Comparison of ENCODE assay signal across 15 cellular contexts in genomic region chr2:218719457-218719856, GRCh38. TPM values are rescaled to one million over a fixed set of nuclear protein-coding genes. Genes with fewer than 3 reads are reported as not detected.
A peak's percentile ranks its signal among the peaks of the same experiment; 100 is the strongest.
DNase-seq lines count a peak whose midpoint lies in the region; ATAC-seq, FAIRE-seq and TF ChIP-seq lines count a peak whose summit lies in the region.
"Had no signal": no experiment of that assay in that cellular context is flagged by ENCODE, and none has a peak within 500 bp of the region (broad histone marks: within the 10 kb centered on the region; RNA-seq: fewer than 3 reads in every experiment).

No MANE protein-coding gene starts in this region.

- H3K4me3 Mint-ChIP-seq in activated T-helper 17 cell treated with anti-CD3 and anti-CD28 coated beads, Interleukin-2, amount 50 U/mL, for 72 hours = no peak overlapping the region
- no peak overlapping the region for H3K4me3 Mint-ChIP-seq in neural crest cell
- no peak overlapping the region for H3K4me3 Mint-ChIP-seq in activated CD4-positive, alpha-beta T cell treated with anti-CD3 and anti-CD28 coated beads, Interleukin-2, amount 10 ng/mL, durations not matched to agents 24 days and 14 days
- no peak overlapping the region for H3K4me3 Mint-ChIP-seq in stimulated activated naive CD8-positive, alpha-beta T cell treated with anti-CD3 and anti-CD28 coated beads, Interleukin-15, amount 100 ng/mL, for 72 hours
- H3K4me3 Mint-ChIP-seq: B cell; CD4-positive, alpha-beta T cell; HFFc6 had no signal

- intact Hi-C loops in HepG2 (cut with micrococcal nuclease; ENCODE audit: unreplicated experiment) (no loop called here), right lobe of liver (cut with DNase I) (loop anchor here in 1 of 2 donors (10.0 kb wide), 1 partner anchor 115 kb away; the partner anchor contains the start of gene PRKAG3), sigmoid colon (cut with DNase I) (no loop called here)
- intact Hi-C loops in activated CD4-positive, alpha-beta T cell treated with anti-CD3 and anti-CD28 coated beads, Interleukin-2, amount 10 ng/mL, durations not matched to agents 24 days and 14 days (cut with micrococcal nuclease) = no loop called here

- TF ChIP-seq POLR2A in HepG2 (IDR thresholded peaks at IDR 0.05; ENCODE audit: insufficient read depth in 1 of 2, low read depth in 2 of 2, low read length in 2 of 2) (no peak), right lobe of liver (IDR thresholded peaks at IDR 0.05) (no peak), sigmoid colon (IDR thresholded peaks at IDR 0.05) (no peak)

- ATAC-seq in HepG2 (no peak), right lobe of liver (no peak)
- ATAC-seq in activated T-helper 17 cell treated with anti-CD3 and anti-CD28 coated beads, Interleukin-2, amount 50 U/mL, for 72 hours (replicated peaks) = no peak
- no peak for ATAC-seq in stimulated activated naive CD8-positive, alpha-beta T cell treated with anti-CD3 and anti-CD28 coated beads, Interleukin-15, amount 100 ng/mL, for 72 hours

- TF ChIP-seq RAD21 in HepG2 (CRISPR knock-in tag; IDR thresholded peaks at IDR 0.05) = no peak

- no peak overlapping the region for H2AFZ ChIP-seq in HepG2 (ENCODE audit: low read length)

- H3K27me3 Mint-ChIP-seq in activated T-helper 17 cell treated with anti-CD3 and anti-CD28 coated beads, Interleukin-2, amount 50 U/mL, for 72 hours = no peaks in the 10 kb centered on the region
- no peaks in the 10 kb centered on the region for H3K27me3 Mint-ChIP-seq in neural crest cell (ENCODE audit: low read depth)
- H3K27me3 Mint-ChIP-seq in activated CD4-positive, alpha-beta T cell treated with anti-CD3 and anti-CD28 coated beads, Interleukin-2, amount 10 ng/mL, durations not matched to agents 24 days and 14 days = no peaks in the 10 kb centered on the region
- no peaks in the 10 kb centered on the region for H3K27me3 Mint-ChIP-seq in stimulated activated naive CD8-positive, alpha-beta T cell treated with anti-CD3 and anti-CD28 coated beads, Interleukin-15, amount 100 ng/mL, for 72 hours
- H3K27me3 Mint-ChIP-seq: B cell; CD4-positive, alpha-beta T cell had no signal

- no peak overlapping the region for H3K27ac ChIP-seq in HepG2 (ENCODE audit: extremely low read length, insufficient read depth, low read length)
- H3K27ac ChIP-seq in right lobe of liver = no peak overlapping the region
- H3K27ac ChIP-seq in sigmoid colon = no peak overlapping the region

- POLR2A ChIA-PET in HepG2 (lab: Yijun Ruan, JAX) = no interaction called here

- peaks cover 3 to 21% of the 10 kb centered on the region in 2 experiments; a peak in 4 of 5 replicates for H3K36me3 ChIP-seq in HepG2 (replicated peaks in 1 of 2; ENCODE audit: control insufficient read depth in 1 of 2, insufficient read depth in 2 of 2, low read length in 2 of 2)
- peaks cover 0 to 6% (median 0%) of the 10 kb centered on the region in 4 donors for H3K36me3 ChIP-seq in right lobe of liver
- H3K36me3 ChIP-seq in sigmoid colon = no peaks in the 10 kb centered on the region

- no peaks in the 10 kb centered on the region; the same call in 1 of the 2 replicates for H4K20me1 ChIP-seq in HepG2 (ENCODE audit: insufficient read depth, low read length)

- H3K9ac ChIP-seq in HepG2 (ENCODE audit: insufficient read depth, low read depth, low read length) = no peak overlapping the region

- WGBS in HepG2 (ENCODE audit: low lambda C conversion rate) = 82% methylated on average over 3 of the region's 3 CpGs
- WGBS in right lobe of liver (ENCODE audit: insufficient coverage, low coverage, low lambda C conversion rate, missing lambda C conversion rate) = 42% methylated on average over 2 of the region's 3 CpGs
- 73 to 82% methylated on average over 3 of the region's 3 CpGs for WGBS in sigmoid colon, 2 donors

- BruUV-seq in HepG2 (replicated peaks; lab: Mats Ljungman, UMichigan) = TSS peak; percentile 7

- H3K9me3 ChIP-seq in HepG2 (ENCODE audit: low read length) = no peaks in the 10 kb centered on the region
- no peaks in the 10 kb centered on the region for H3K9me3 ChIP-seq in right lobe of liver
- no peaks in the 10 kb centered on the region for H3K9me3 ChIP-seq in sigmoid colon
- H3K9me3 ChIP-seq: HAP-1 had no signal

- peaks cover 42% of the 10 kb centered on the region for H3K36me3 Mint-ChIP-seq in activated T-helper 17 cell treated with anti-CD3 and anti-CD28 coated beads, Interleukin-2, amount 50 U/mL, for 72 hours (ENCODE audit: low read depth)
- peaks cover 15% of the 10 kb centered on the region for H3K36me3 Mint-ChIP-seq in neural crest cell (ENCODE audit: low read depth)
- H3K36me3 Mint-ChIP-seq in activated CD4-positive, alpha-beta T cell treated with anti-CD3 and anti-CD28 coated beads, Interleukin-2, amount 10 ng/mL, durations not matched to agents 24 days and 14 days (ENCODE audit: low read depth) = peaks cover 16% of the 10 kb centered on the region

- H3K4me3 ChIP-seq in HepG2 (replicated peaks in 1 of 3; ENCODE audit: insufficient read depth in 1 of 3, low read depth in 2 of 3, low read length in 3 of 3) (no peak overlapping the region), right lobe of liver (no peak overlapping the region), sigmoid colon (no peak overlapping the region)
- H3K4me3 ChIP-seq: HAP-1 had no signal

- H3K27me3 ChIP-seq in HepG2 (ENCODE audit: control insufficient read depth in 1 of 2, insufficient read depth in 2 of 2, low read length in 2 of 2) (no peaks in the 10 kb centered on the region), right lobe of liver (no peaks in the 10 kb centered on the region), sigmoid colon (no peaks in the 10 kb centered on the region)

- peak overlapping the region; percentile 21 for H3K27ac Mint-ChIP-seq in activated T-helper 17 cell treated with anti-CD3 and anti-CD28 coated beads, Interleukin-2, amount 50 U/mL, for 72 hours
- H3K27ac Mint-ChIP-seq in neural crest cell (ENCODE audit: unreplicated experiment) = peak overlapping the region; percentile 60
- no peak overlapping the region for H3K27ac Mint-ChIP-seq in activated CD4-positive, alpha-beta T cell treated with anti-CD3 and anti-CD28 coated beads, Interleukin-2, amount 10 ng/mL, durations not matched to agents 24 days and 14 days
- H3K27ac Mint-ChIP-seq in stimulated activated naive CD8-positive, alpha-beta T cell treated with anti-CD3 and anti-CD28 coated beads, Interleukin-15, amount 100 ng/mL, for 72 hours = no peak overlapping the region
- H3K27ac Mint-ChIP-seq: B cell; CD4-positive, alpha-beta T cell; HFFc6 had no signal

- no peak for TF ChIP-seq EP300 in HepG2 (IDR thresholded peaks at IDR 0.05; ENCODE audit: low read depth in 2 of 2, low read length in 2 of 2)
- TF ChIP-seq EP300 in HepG2 (CRISPR knock-in tag; IDR thresholded peaks at IDR 0.05; ENCODE audit: borderline replicate concordance) = no peak
- no peak for TF ChIP-seq EP300 in sigmoid colon (IDR thresholded peaks at IDR 0.05)

- no peaks in the 10 kb centered on the region for H3K9me3 Mint-ChIP-seq in activated T-helper 17 cell treated with anti-CD3 and anti-CD28 coated beads, Interleukin-2, amount 50 U/mL, for 72 hours
- no peaks in the 10 kb centered on the region for H3K9me3 Mint-ChIP-seq in neural crest cell
- H3K9me3 Mint-ChIP-seq in activated CD4-positive, alpha-beta T cell treated with anti-CD3 and anti-CD28 coated beads, Interleukin-2, amount 10 ng/mL, durations not matched to agents 24 days and 14 days = no peaks in the 10 kb centered on the region
- H3K9me3 Mint-ChIP-seq in stimulated activated naive CD8-positive, alpha-beta T cell treated with anti-CD3 and anti-CD28 coated beads, Interleukin-15, amount 100 ng/mL, for 72 hours = no peaks in the 10 kb centered on the region
- H3K9me3 Mint-ChIP-seq: CD4-positive, alpha-beta T cell; HFFc6 had no signal

- CTCF ChIA-PET in HepG2 (lab: Yijun Ruan, JAX; ENCODE audit: low intra/inter-chr PET ratio, low total read pairs) = no interaction called here

- H3K4me1 ChIP-seq in HepG2 (ENCODE audit: insufficient read depth, low read length) (peaks cover 36% of the 10 kb centered on the region), right lobe of liver (peaks cover 0 to 8% (median 0%) of the 10 kb centered on the region in 4 donors), sigmoid colon (peaks cover 0 to 12% (median 2%) of the 10 kb centered on the region in 4 donors)

- peaks cover 19% of the 10 kb centered on the region for H3K4me1 Mint-ChIP-seq in activated T-helper 17 cell treated with anti-CD3 and anti-CD28 coated beads, Interleukin-2, amount 50 U/mL, for 72 hours
- H3K4me1 Mint-ChIP-seq in neural crest cell = peaks cover 25% of the 10 kb centered on the region
- peaks cover 24% of the 10 kb centered on the region for H3K4me1 Mint-ChIP-seq in activated CD4-positive, alpha-beta T cell treated with anti-CD3 and anti-CD28 coated beads, Interleukin-2, amount 10 ng/mL, durations not matched to agents 24 days and 14 days
- H3K4me1 Mint-ChIP-seq in stimulated activated naive CD8-positive, alpha-beta T cell treated with anti-CD3 and anti-CD28 coated beads, Interleukin-15, amount 100 ng/mL, for 72 hours = peaks cover 35% of the 10 kb centered on the region

- no peak overlapping the region for H3K4me2 ChIP-seq in HepG2 (ENCODE audit: low read depth, low read length)

- in situ Hi-C loops in HepG2 (cut with HindIII; ENCODE audit: extremely low pct_ligation_motif_present, low pct_unique_long_range_greater_than_20kb) = no loop called here

- no peak for FAIRE-seq in HepG2 (lab: Jason Lieb, UNC)

- DNase-seq in HepG2 (ENCODE audit: low spot score) (no peak), right lobe of liver (no peak), neural crest cell (ENCODE audit: low read depth, low spot score) (no peak), sigmoid colon (no peak)
- DNase-seq in activated CD4-positive, alpha-beta T cell treated with anti-CD3 and anti-CD28 coated beads, Interleukin-2, amount 10 ng/mL, durations not matched to agents 24 days and 14 days = no peak
- no peak for DNase-seq in stimulated activated naive CD8-positive, alpha-beta T cell treated with anti-CD3 and anti-CD28 coated beads, Interleukin-15, amount 100 ng/mL, for 72 hours
- DNase-seq: C1 segment of cervical spinal cord; Calu3; CD4-positive, alpha-beta T cell; DMS 273 treated with DMSO at 0.1 percent for 48 hours; GOT3; HFFc6 had no signal

- TF ChIP-seq CTCF in HepG2 (CRISPR knock-in tag; IDR thresholded peaks at IDR 0.05) (no peak), right lobe of liver (IDR thresholded peaks at IDR 0.05) (no peak), neural crest cell (conservative IDR thresholded peaks at IDR 0.05) (no peak), sigmoid colon (IDR thresholded peaks at IDR 0.05) (no peak)

- peaks cover 86% of the 10 kb centered on the region for H3K79me2 ChIP-seq in HepG2 (ENCODE audit: insufficient read depth, low read length)

RNA-seq across cellular contexts. Expression of gene TTLL4, which starts 8.8 kb away (rescaled TPM):
- total RNA-seq in HepG2 (2016; rRNA removed; fragmentation: Illumina TruSeq; extraction: Trizol) = 77.5 and 78.0 TPM in 2 replicates
- total RNA-seq in HepG2 (2016; cell fraction: cytosol; rRNA removed; fragmentation: Illumina TruSeq; extraction: Trizol; ENCODE audit: low read depth) = 26.9 and 32.1 TPM in 2 replicates
- total RNA-seq in HepG2 (2016; cell fraction: insoluble cytoplasmic fraction; rRNA removed; fragmentation: Illumina TruSeq; extraction: Trizol) = 64.0 and 77.3 TPM in 2 replicates
- 48.8 and 53.6 TPM in 2 replicates for total RNA-seq in HepG2 (2016; cell fraction: membrane; rRNA removed; fragmentation: Illumina TruSeq; extraction: Trizol)
- 76.4 and 96.7 TPM in 2 replicates for total RNA-seq in HepG2 (2016; cell fraction: nucleus; rRNA removed; fragmentation: Illumina TruSeq; extraction: Trizol)
- polyA plus RNA-seq in HepG2 (2011; rRNA removed) = 84.6 and 85.5 TPM in 2 replicates
- 56.8 and 57.9 TPM in 2 replicates for polyA plus RNA-seq in HepG2 (2011; cell fraction: cytosol; rRNA removed)
- 188 and 192 TPM in 2 replicates for polyA plus RNA-seq in HepG2 (2011; cell fraction: nucleus; rRNA removed)
- polyA plus RNA-seq in HepG2 (2012) = 71.9 and 80.9 TPM in 2 replicates
- polyA plus RNA-seq in HepG2 (2016; cell fraction: cytosol; fragmentation: Illumina TruSeq; extraction: Trizol; ENCODE audit: low read depth) = 15.6 and 16.8 TPM in 2 replicates
- 85.9 and 98.6 TPM in 2 replicates for polyA plus RNA-seq in HepG2 (2016; cell fraction: insoluble cytoplasmic fraction; fragmentation: Illumina TruSeq; extraction: Trizol; ENCODE audit: low read depth)
- 41.6 and 46.1 TPM in 2 replicates for polyA plus RNA-seq in HepG2 (2016; cell fraction: membrane; fragmentation: Illumina TruSeq; extraction: Trizol; ENCODE audit: low read depth)
- polyA plus RNA-seq in HepG2 (2016; cell fraction: nucleus; fragmentation: Illumina TruSeq; extraction: Trizol; ENCODE audit: insufficient read depth, low read depth) = 172 and 200 TPM in 2 replicates
- polyA minus RNA-seq in HepG2 (2011; rRNA and poly(A)+ RNA removed; ENCODE audit: low replicate concordance) = 60.1 and 174 TPM in 2 replicates
- polyA minus RNA-seq in HepG2 (2011; cell fraction: cytosol; rRNA and poly(A)+ RNA removed) = 43.8 and 44.1 TPM in 2 replicates
- 158 and 170 TPM in 2 replicates for polyA minus RNA-seq in HepG2 (2011; cell fraction: nucleus; rRNA and poly(A)+ RNA removed)
- total RNA-seq in right lobe of liver = 10 to 100 TPM in 4 of 6 experiments, 1 to 10 TPM in 2; 8.2 to 14.8 (median 11.6) TPM
- 10 to 100 TPM; 34.1 to 42.6 TPM for total RNA-seq in activated T-helper 17 cell treated with anti-CD3 and anti-CD28 coated beads, Interleukin-2, amount 50 U/mL, for 72 hours
- 116 and 123 TPM in 2 replicates for total RNA-seq in neural crest cell
- 66.1 and 71.2 TPM in 2 replicates for total RNA-seq in activated CD4-positive, alpha-beta T cell treated with anti-CD3 and anti-CD28 coated beads, Interleukin-2, amount 10 ng/mL, durations not matched to agents 24 days and 14 days
- 10 to 100 TPM; 11.4 to 16.0 (median 12.5) TPM for total RNA-seq in sigmoid colon
- 10 to 100 TPM in 1 of 3 donors, 1 to 10 TPM in 2; 6.0 to 15.1 (median 6.0) TPM for polyA plus RNA-seq in sigmoid colon

RNA-seq across cellular contexts. Expression of gene STK36, which starts 47.6 kb away (rescaled TPM):
- total RNA-seq in HepG2 (2016; rRNA removed; fragmentation: Illumina TruSeq; extraction: Trizol) (17.6 and 45.9 TPM in 2 replicates), right lobe of liver (10 to 100 TPM in 5 of 6 experiments, 1 to 10 TPM in 1; 9.2 to 14.0 (median 12.7) TPM), neural crest cell (77.0 and 78.7 TPM in 2 replicates), sigmoid colon (10 to 100 TPM; 13.6 to 79.5 (median 27.0) TPM)
- 8.2 and 9.2 TPM in 2 replicates for total RNA-seq in HepG2 (2016; cell fraction: cytosol; rRNA removed; fragmentation: Illumina TruSeq; extraction: Trizol; ENCODE audit: low read depth)
- 14.3 and 47.5 TPM in 2 replicates for total RNA-seq in HepG2 (2016; cell fraction: insoluble cytoplasmic fraction; rRNA removed; fragmentation: Illumina TruSeq; extraction: Trizol)
- 5.9 and 7.0 TPM in 2 replicates for total RNA-seq in HepG2 (2016; cell fraction: membrane; rRNA removed; fragmentation: Illumina TruSeq; extraction: Trizol)
- 69.9 and 80.6 TPM in 2 replicates for total RNA-seq in HepG2 (2016; cell fraction: nucleus; rRNA removed; fragmentation: Illumina TruSeq; extraction: Trizol)
- polyA plus RNA-seq in HepG2 (2011; rRNA removed) (83.5 and 102 TPM in 2 replicates), sigmoid colon (10 to 100 TPM in 1 of 3 donors, 1 to 10 TPM in 2; 3.9 to 15.8 (median 4.2) TPM)
- polyA plus RNA-seq in HepG2 (2011; cell fraction: cytosol; rRNA removed) = 8.8 and 10.1 TPM in 2 replicates
- polyA plus RNA-seq in HepG2 (2011; cell fraction: nucleus; rRNA removed) = 954 and 1,192 TPM in 2 replicates
- 30.9 and 34.5 TPM in 2 replicates for polyA plus RNA-seq in HepG2 (2012)
- 1.4 and 1.7 TPM in 2 replicates for polyA plus RNA-seq in HepG2 (2016; cell fraction: cytosol; fragmentation: Illumina TruSeq; extraction: Trizol; ENCODE audit: low read depth)
- 12.2 and 14.0 TPM in 2 replicates for polyA plus RNA-seq in HepG2 (2016; cell fraction: insoluble cytoplasmic fraction; fragmentation: Illumina TruSeq; extraction: Trizol; ENCODE audit: low read depth)
- 3.6 and 5.1 TPM in 2 replicates for polyA plus RNA-seq in HepG2 (2016; cell fraction: membrane; fragmentation: Illumina TruSeq; extraction: Trizol; ENCODE audit: low read depth)
- polyA plus RNA-seq in HepG2 (2016; cell fraction: nucleus; fragmentation: Illumina TruSeq; extraction: Trizol; ENCODE audit: insufficient read depth, low read depth) = 225 and 235 TPM in 2 replicates
- polyA minus RNA-seq in HepG2 (2011; rRNA and poly(A)+ RNA removed; ENCODE audit: low replicate concordance) = 31.0 and 31.7 TPM in 2 replicates
- 2.2 and 3.7 TPM in 2 replicates for polyA minus RNA-seq in HepG2 (2011; cell fraction: cytosol; rRNA and poly(A)+ RNA removed)
- polyA minus RNA-seq in HepG2 (2011; cell fraction: nucleus; rRNA and poly(A)+ RNA removed) = 93.5 and 94.1 TPM in 2 replicates
- total RNA-seq in activated T-helper 17 cell treated with anti-CD3 and anti-CD28 coated beads, Interleukin-2, amount 50 U/mL, for 72 hours = 10 to 100 TPM; 13.4 to 13.8 TPM
- total RNA-seq in activated CD4-positive, alpha-beta T cell treated with anti-CD3 and anti-CD28 coated beads, Interleukin-2, amount 10 ng/mL, durations not matched to agents 24 days and 14 days = 20.2 and 21.3 TPM in 2 replicates

RNA-seq across cellular contexts. Expression of gene RNF25, which starts 47.7 kb away (rescaled TPM):
- 37.0 and 37.1 TPM in 2 replicates for total RNA-seq in HepG2 (2016; rRNA removed; fragmentation: Illumina TruSeq; extraction: Trizol)
- 6.7 and 8.0 TPM in 2 replicates for total RNA-seq in HepG2 (2016; cell fraction: cytosol; rRNA removed; fragmentation: Illumina TruSeq; extraction: Trizol; ENCODE audit: low read depth)
- total RNA-seq in HepG2 (2016; cell fraction: insoluble cytoplasmic fraction; rRNA removed; fragmentation: Illumina TruSeq; extraction: Trizol) = 32.3 and 35.9 TPM in 2 replicates
- total RNA-seq in HepG2 (2016; cell fraction: membrane; rRNA removed; fragmentation: Illumina TruSeq; extraction: Trizol) = 10.0 and 11.2 TPM in 2 replicates
- total RNA-seq in HepG2 (2016; cell fraction: nucleus; rRNA removed; fragmentation: Illumina TruSeq; extraction: Trizol) = 22.4 and 23.6 TPM in 2 replicates
- polyA plus RNA-seq in HepG2 (2011; rRNA removed) = 87.6 and 91.8 TPM in 2 replicates
- polyA plus RNA-seq in HepG2 (2011; cell fraction: cytosol; rRNA removed) = 49.3 and 55.5 TPM in 2 replicates
- 62.2 and 70.6 TPM in 2 replicates for polyA plus RNA-seq in HepG2 (2011; cell fraction: nucleus; rRNA removed)
- 23.9 and 27.2 TPM in 2 replicates for polyA plus RNA-seq in HepG2 (2012)
- 5.0 and 6.7 TPM in 2 replicates for polyA plus RNA-seq in HepG2 (2016; cell fraction: cytosol; fragmentation: Illumina TruSeq; extraction: Trizol; ENCODE audit: low read depth)
- 42.9 and 52.8 TPM in 2 replicates for polyA plus RNA-seq in HepG2 (2016; cell fraction: insoluble cytoplasmic fraction; fragmentation: Illumina TruSeq; extraction: Trizol; ENCODE audit: low read depth)
- 6.5 and 10.4 TPM in 2 replicates for polyA plus RNA-seq in HepG2 (2016; cell fraction: membrane; fragmentation: Illumina TruSeq; extraction: Trizol; ENCODE audit: low read depth)
- polyA plus RNA-seq in HepG2 (2016; cell fraction: nucleus; fragmentation: Illumina TruSeq; extraction: Trizol; ENCODE audit: insufficient read depth, low read depth) = 36.4 and 40.3 TPM in 2 replicates
- polyA minus RNA-seq in HepG2 (2011; rRNA and poly(A)+ RNA removed; ENCODE audit: low replicate concordance) = 64.2 and 95.2 TPM in 2 replicates
- 23.7 and 30.0 TPM in 2 replicates for polyA minus RNA-seq in HepG2 (2011; cell fraction: cytosol; rRNA and poly(A)+ RNA removed)
- polyA minus RNA-seq in HepG2 (2011; cell fraction: nucleus; rRNA and poly(A)+ RNA removed) = 15.5 and 25.1 TPM in 2 replicates
- 10 to 100 TPM in 1 of 6 experiments, 1 to 10 TPM in 5; 7.7 to 11.1 (median 9.1) TPM for total RNA-seq in right lobe of liver
- 10 to 100 TPM; 13.5 to 20.7 TPM for total RNA-seq in activated T-helper 17 cell treated with anti-CD3 and anti-CD28 coated beads, Interleukin-2, amount 50 U/mL, for 72 hours
- total RNA-seq in neural crest cell = 35.6 and 39.2 TPM in 2 replicates
- total RNA-seq in activated CD4-positive, alpha-beta T cell treated with anti-CD3 and anti-CD28 coated beads, Interleukin-2, amount 10 ng/mL, durations not matched to agents 24 days and 14 days = 23.6 and 28.8 TPM in 2 replicates
- total RNA-seq in sigmoid colon = 10 to 100 TPM in 3 of 4 donors, 1 to 10 TPM in 1; 6.4 to 24.7 (median 21.9) TPM
- 10 to 100 TPM; 11.6 to 19.2 (median 14.3) TPM for polyA plus RNA-seq in sigmoid colon

RNA-seq across cellular contexts. Expression of gene BCS1L, which starts 60.0 kb away (rescaled TPM):
- total RNA-seq in HepG2 (2016; rRNA removed; fragmentation: Illumina TruSeq; extraction: Trizol) (52.1 and 76.0 TPM in 2 replicates), right lobe of liver (10 to 100 TPM; 19.7 to 34.1 (median 28.0) TPM), neural crest cell (41.7 and 45.2 TPM in 2 replicates), sigmoid colon (10 to 100 TPM; 20.7 to 42.5 (median 25.2) TPM)
- total RNA-seq in HepG2 (2016; cell fraction: cytosol; rRNA removed; fragmentation: Illumina TruSeq; extraction: Trizol; ENCODE audit: low read depth) = 32.5 and 32.8 TPM in 2 replicates
- 48.9 and 75.0 TPM in 2 replicates for total RNA-seq in HepG2 (2016; cell fraction: insoluble cytoplasmic fraction; rRNA removed; fragmentation: Illumina TruSeq; extraction: Trizol)
- 43.8 and 49.1 TPM in 2 replicates for total RNA-seq in HepG2 (2016; cell fraction: membrane; rRNA removed; fragmentation: Illumina TruSeq; extraction: Trizol)
- 55.2 and 71.7 TPM in 2 replicates for total RNA-seq in HepG2 (2016; cell fraction: nucleus; rRNA removed; fragmentation: Illumina TruSeq; extraction: Trizol)
- polyA plus RNA-seq in HepG2 (2011; rRNA removed) (48.1 and 48.9 TPM in 2 replicates), sigmoid colon (10 to 100 TPM; 13.4 to 27.8 (median 20.4) TPM)
- 34.5 and 48.4 TPM in 2 replicates for polyA plus RNA-seq in HepG2 (2011; cell fraction: cytosol; rRNA removed)
- polyA plus RNA-seq in HepG2 (2011; cell fraction: nucleus; rRNA removed) = 177 and 202 TPM in 2 replicates
- polyA plus RNA-seq in HepG2 (2012) = 36.2 and 44.2 TPM in 2 replicates
- polyA plus RNA-seq in HepG2 (2016; cell fraction: cytosol; fragmentation: Illumina TruSeq; extraction: Trizol; ENCODE audit: low read depth) = 25.9 and 28.7 TPM in 2 replicates
- 39.4 and 50.0 TPM in 2 replicates for polyA plus RNA-seq in HepG2 (2016; cell fraction: insoluble cytoplasmic fraction; fragmentation: Illumina TruSeq; extraction: Trizol; ENCODE audit: low read depth)
- 34.2 and 36.1 TPM in 2 replicates for polyA plus RNA-seq in HepG2 (2016; cell fraction: membrane; fragmentation: Illumina TruSeq; extraction: Trizol; ENCODE audit: low read depth)
- 161 and 175 TPM in 2 replicates for polyA plus RNA-seq in HepG2 (2016; cell fraction: nucleus; fragmentation: Illumina TruSeq; extraction: Trizol; ENCODE audit: insufficient read depth, low read depth)
- polyA minus RNA-seq in HepG2 (2011; rRNA and poly(A)+ RNA removed; ENCODE audit: low replicate concordance) = 53.7 and 55.1 TPM in 2 replicates
- 10.5 and 15.4 TPM in 2 replicates for polyA minus RNA-seq in HepG2 (2011; cell fraction: cytosol; rRNA and poly(A)+ RNA removed)
- 25.1 and 25.8 TPM in 2 replicates for polyA minus RNA-seq in HepG2 (2011; cell fraction: nucleus; rRNA and poly(A)+ RNA removed)
- total RNA-seq in activated T-helper 17 cell treated with anti-CD3 and anti-CD28 coated beads, Interleukin-2, amount 50 U/mL, for 72 hours = 10 to 100 TPM; 20.2 to 69.3 TPM
- 92.9 and 94.4 TPM in 2 replicates for total RNA-seq in activated CD4-positive, alpha-beta T cell treated with anti-CD3 and anti-CD28 coated beads, Interleukin-2, amount 10 ng/mL, durations not matched to agents 24 days and 14 days

Comparison
In these comparisons a context has a peak if more than half of its experiments do, and no peak if none do; other contexts are left out.
1. H3K27ac Mint-ChIP-seq: peak in activated T-helper 17 cell treated with anti-CD3 and anti-CD28 coated beads, Interleukin-2, amount 50 U/mL, for 72 hours (single experiment) and neural crest cell (single experiment); none in activated CD4-positive, alpha-beta T cell treated with anti-CD3 and anti-CD28 coated beads, Interleukin-2, amount 10 ng/mL, durations not matched to agents 24 days and 14 days (single experiment) and stimulated activated naive CD8-positive, alpha-beta T cell treated with anti-CD3 and anti-CD28 coated beads, Interleukin-15, amount 100 ng/mL, for 72 hours (0 of 2).